Comparison of ENCODE assay signal across 23 cellular contexts in genomic region chr1:36838866-36839265, GRCh38.
DNase-seq lines count a peak whose midpoint lies in the region; TF ChIP-seq lines count a peak whose summit lies in the region.
"Had no signal": no experiment of that assay in that cellular context is flagged by ENCODE, and none has a peak within 500 bp of the region (broad histone marks: within the 10 kb centered on the region; RNA-seq: fewer than 3 reads in every experiment).

No MANE protein-coding gene starts in this region.

- H3K9me3 ChIP-seq in spleen = no peaks in the 10 kb centered on the region
- H3K9me3 ChIP-seq: A549; BE2C; BLaER1 treated with 17β-estradiol and CSF1 and Interleukin-3, amounts not matched to agents 10 nM and 100 nM; HAP-1 had no signal

- H3K27ac ChIP-seq in spleen = no peak overlapping the region
- H3K27ac ChIP-seq: A549; BLaER1 treated with 17β-estradiol and CSF1 and Interleukin-3, amounts not matched to agents 10 nM and 100 nM had no signal

- H3K4me1 Mint-ChIP-seq in chondrocyte (ENCODE audit: low read depth) = no peaks in the 10 kb centered on the region
- peaks cover 20% of the 10 kb centered on the region for H3K4me1 Mint-ChIP-seq in neural crest cell
- H3K4me1 Mint-ChIP-seq in activated CD4-positive, alpha-beta T cell treated with anti-CD3 and anti-CD28 coated beads, Interleukin-2, amount 10 ng/mL, durations not matched to agents 7 days and 5 days = no peaks in the 10 kb centered on the region
- no peaks in the 10 kb centered on the region for H3K4me1 Mint-ChIP-seq in activated CD4-positive, alpha-beta T cell treated with anti-CD3 and anti-CD28 coated beads, Interleukin-2, amount 10 ng/mL, durations not matched to agents 24 days and 14 days
- H3K4me1 Mint-ChIP-seq: CD14-positive monocyte; CD8-positive, alpha-beta memory T cell had no signal

- no peak overlapping the region for H3K4me3 ChIP-seq in spleen
- H3K4me3 ChIP-seq: A549; BLaER1 treated with 17β-estradiol and CSF1 and Interleukin-3, amounts not matched to agents 10 nM and 100 nM; GM12878; GM23338; HAP-1 had no signal

- H3K4me1 ChIP-seq in spleen = no peaks in the 10 kb centered on the region
- H3K4me1 ChIP-seq: A549, BE2C, HAP-1 had no signal

- H3K27me3 ChIP-seq in spleen (replicated peaks in 1 of 7) = peaks cover 0 to 69% (median 6%) of the 10 kb centered on the region in 7 donors
- H3K27me3 ChIP-seq: BE2C; BLaER1 treated with 17β-estradiol and CSF1 and Interleukin-3, amounts not matched to agents 10 nM and 100 nM had no signal

- CTCF ChIA-PET in activated CD4-positive, alpha-beta T cell treated with anti-CD3 and anti-CD28 coated beads, Interleukin-2, amount 10 ng/mL, durations not matched to agents 7 days and 5 days (lab: Charles Lee) = interaction anchor here (1.1 kb wide), 1 partner anchor 9 kb away, joined by 3 read pairs; no protein-coding TSS in a partner anchor

- peak; percentile 42 for DNase-seq in chondrocyte (ENCODE audit: low spot score)
- DNase-seq in neural crest cell (ENCODE audit: low read depth, low spot score) = no peak
- DNase-seq in spleen = peak; percentile 25
- DNase-seq in activated CD4-positive, alpha-beta T cell treated with anti-CD3 and anti-CD28 coated beads, Interleukin-2, amount 10 ng/mL, durations not matched to agents 7 days and 5 days = no peak
- DNase-seq in T1000 (lab: John Stamatoyannopoulos, UW) = no peak
- DNase-seq in activated CD4-positive, alpha-beta T cell treated with anti-CD3 and anti-CD28 coated beads, Interleukin-2, amount 10 ng/mL, durations not matched to agents 24 days and 14 days = no peak
- DNase-seq: 8988T; ACHN; AML-193; BE2C; CD4-positive, alpha-beta T cell; CD8-positive, alpha-beta memory T cell; DMS 273 treated with DMSO at 0.1 percent for 48 hours; DMS79; EL; GDM1; HFFc6 had no signal

- POLR2A ChIA-PET in activated CD4-positive, alpha-beta T cell treated with anti-CD3 and anti-CD28 coated beads, Interleukin-2, amount 10 ng/mL, durations not matched to agents 7 days and 5 days (lab: Charles Lee) = no interaction called here

- H3K27me3 Mint-ChIP-seq in chondrocyte (ENCODE audit: low read depth) = peaks cover 23% of the 10 kb centered on the region
- H3K27me3 Mint-ChIP-seq in neural crest cell (ENCODE audit: low read depth) = no peaks in the 10 kb centered on the region
- H3K27me3 Mint-ChIP-seq in activated CD4-positive, alpha-beta T cell treated with anti-CD3 and anti-CD28 coated beads, Interleukin-2, amount 10 ng/mL, durations not matched to agents 7 days and 5 days = no peaks in the 10 kb centered on the region
- no peaks in the 10 kb centered on the region for H3K27me3 Mint-ChIP-seq in activated CD4-positive, alpha-beta T cell treated with anti-CD3 and anti-CD28 coated beads, Interleukin-2, amount 10 ng/mL, durations not matched to agents 24 days and 14 days

- WGBS in spleen, 5 donors = 54 to 66% (median 60%) methylated on average over 7 to 8 of the region's 8 CpGs

- H3K36me3 Mint-ChIP-seq in chondrocyte (ENCODE audit: low read depth) (no peaks in the 10 kb centered on the region), neural crest cell (ENCODE audit: low read depth) (no peaks in the 10 kb centered on the region)
- H3K36me3 Mint-ChIP-seq in activated CD4-positive, alpha-beta T cell treated with anti-CD3 and anti-CD28 coated beads, Interleukin-2, amount 10 ng/mL, durations not matched to agents 7 days and 5 days (ENCODE audit: low read depth) = no peaks in the 10 kb centered on the region
- no peaks in the 10 kb centered on the region for H3K36me3 Mint-ChIP-seq in activated CD4-positive, alpha-beta T cell treated with anti-CD3 and anti-CD28 coated beads, Interleukin-2, amount 10 ng/mL, durations not matched to agents 24 days and 14 days (ENCODE audit: low read depth)
- H3K36me3 Mint-ChIP-seq: CD14-positive monocyte; CD8-positive, alpha-beta memory T cell had no signal

- no peaks in the 10 kb centered on the region for H3K36me3 ChIP-seq in spleen
- H3K36me3 ChIP-seq: BE2C; BLaER1 treated with 17β-estradiol and CSF1 and Interleukin-3, amounts not matched to agents 10 nM and 100 nM; HAP-1 had no signal

- H3K9me3 Mint-ChIP-seq in chondrocyte (ENCODE audit: low read depth) (no peaks in the 10 kb centered on the region), neural crest cell (no peaks in the 10 kb centered on the region)
- H3K9me3 Mint-ChIP-seq in activated CD4-positive, alpha-beta T cell treated with anti-CD3 and anti-CD28 coated beads, Interleukin-2, amount 10 ng/mL, durations not matched to agents 7 days and 5 days = no peaks in the 10 kb centered on the region
- no peaks in the 10 kb centered on the region for H3K9me3 Mint-ChIP-seq in activated CD4-positive, alpha-beta T cell treated with anti-CD3 and anti-CD28 coated beads, Interleukin-2, amount 10 ng/mL, durations not matched to agents 24 days and 14 days
- H3K9me3 Mint-ChIP-seq: CD14-positive monocyte; CD4-positive, alpha-beta T cell; CD8-positive, alpha-beta memory T cell; GM23338 had no signal

- no peak for TF ChIP-seq POLR2A in spleen (IDR thresholded peaks at IDR 0.05)

- H3K4me3 Mint-ChIP-seq in chondrocyte (ENCODE audit: unreplicated experiment) (no peak overlapping the region), neural crest cell (peak overlapping the region; percentile 11)
- H3K4me3 Mint-ChIP-seq in activated CD4-positive, alpha-beta T cell treated with anti-CD3 and anti-CD28 coated beads, Interleukin-2, amount 10 ng/mL, durations not matched to agents 7 days and 5 days = no peak overlapping the region
- H3K4me3 Mint-ChIP-seq in activated CD4-positive, alpha-beta T cell treated with anti-CD3 and anti-CD28 coated beads, Interleukin-2, amount 10 ng/mL, durations not matched to agents 24 days and 14 days = no peak overlapping the region
- H3K4me3 Mint-ChIP-seq: CD14-positive monocyte; CD4-positive, alpha-beta T cell; GM23338; HFFc6 had no signal

- H3K27ac Mint-ChIP-seq in chondrocyte (ENCODE audit: unreplicated experiment) (no peak overlapping the region), neural crest cell (ENCODE audit: unreplicated experiment) (no peak overlapping the region)
- no peak overlapping the region for H3K27ac Mint-ChIP-seq in activated CD4-positive, alpha-beta T cell treated with anti-CD3 and anti-CD28 coated beads, Interleukin-2, amount 10 ng/mL, durations not matched to agents 7 days and 5 days
- no peak overlapping the region for H3K27ac Mint-ChIP-seq in activated CD4-positive, alpha-beta T cell treated with anti-CD3 and anti-CD28 coated beads, Interleukin-2, amount 10 ng/mL, durations not matched to agents 24 days and 14 days
- H3K27ac Mint-ChIP-seq: CD4-positive, alpha-beta T cell; CD8-positive, alpha-beta memory T cell; GM23338; HFFc6 had no signal

- no peak for TF ChIP-seq CTCF in chondrocyte (IDR thresholded peaks at IDR 0.05)
- TF ChIP-seq CTCF in neural crest cell (conservative IDR thresholded peaks at IDR 0.05) = no peak
- no peak for TF ChIP-seq CTCF in spleen (IDR thresholded peaks at IDR 0.05 in 8 of 11, conservative IDR thresholded peaks at IDR 0.05 in 3 of 11)

- intact Hi-C loops in spleen (cut with DNase I; ENCODE audit: low total_unique reads) = no loop called here
- intact Hi-C loops in activated CD4-positive, alpha-beta T cell treated with anti-CD3 and anti-CD28 coated beads, Interleukin-2, amount 10 ng/mL, durations not matched to agents 24 days and 14 days (cut with micrococcal nuclease) = no loop called here

Comparison
In these comparisons a context has a peak if more than half of its experiments do, and no peak if none do; other contexts are left out.
1. DNase-seq: peak in chondrocyte (single experiment) and spleen (single experiment); none in neural crest cell (single experiment), activated CD4-positive, alpha-beta T cell treated with anti-CD3 and anti-CD28 coated beads, Interleukin-2, amount 10 ng/mL, durations not matched to agents 7 days and 5 days (single experiment), T1000 (single experiment) and activated CD4-positive, alpha-beta T cell treated with anti-CD3 and anti-CD28 coated beads, Interleukin-2, amount 10 ng/mL, durations not matched to agents 24 days and 14 days (single experiment).